Comparison of ENCODE assay signal across 1 cellular context in genomic region chr1:180631197-180631765, GRCh38.
A peak's percentile ranks its signal among the peaks of the same experiment; 100 is the strongest.
TF ChIP-seq lines count a peak whose summit lies in the region.

No MANE protein-coding gene starts in this region.

TF ChIP-seq in K562, 482 proteins besides CTCF, POLR2A, EP300 and RAD21 (continued from another document):
- TF ChIP-seq, protein P1, sequence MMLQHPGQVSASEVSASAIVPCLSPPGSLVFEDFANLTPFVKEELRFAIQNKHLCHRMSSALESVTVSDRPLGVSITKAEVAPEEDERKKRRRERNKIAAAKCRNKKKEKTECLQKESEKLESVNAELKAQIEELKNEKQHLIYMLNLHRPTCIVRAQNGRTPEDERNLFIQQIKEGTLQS (IDR thresholded peaks at IDR 0.05) = no peak
- TF ChIP-seq, protein P1 (CRISPR knock-in tag; conservative IDR thresholded peaks at IDR 0.05) = 0 out of 2 replicates have a peak, but pooled peaks have one; percentile 20
- TF ChIP-seq OTX1 (CRISPR knock-in tag; IDR thresholded peaks at IDR 0.05) = no peak
- TF ChIP-seq ZNF175 (CRISPR knock-in tag; IDR thresholded peaks at IDR 0.05; ENCODE audit: low read depth) = no peak
- TF ChIP-seq ZKSCAN8 (CRISPR knock-in tag; IDR thresholded peaks at IDR 0.05) = peak; percentile 90
- TF ChIP-seq CBX2 (IDR thresholded peaks at IDR 0.05; ENCODE audit: insufficient read depth, low read length, poor library complexity, severe bottlenecking) = no peak
